Comparison of ENCODE assay signal across 20 cellular contexts in genomic region chr15:92023971-92024370, GRCh38.
"Had no signal": no experiment of that assay in that cellular context is flagged by ENCODE, and none has a peak within 500 bp of the region (broad histone marks: within the 10 kb centered on the region; RNA-seq: fewer than 3 reads in every experiment).

No MANE protein-coding gene starts in this region.

- H3K27ac ChIP-seq: KMS-11, RWPE1 had no signal

- H3K9me3 ChIP-seq: SK-N-SH had no signal

- H3K4me3 ChIP-seq: K562 had no signal

- H3K9ac ChIP-seq: KMS-11, SK-N-SH had no signal

- DNase-seq: Kasumi-1, MV-4-11, NCI-H1048, NCI-H1105, NCI-H1417 treated with DMSO at 0.1 percent for 48 hours, NCI-H146, NCI-H1930, NCI-H2081, NCI-H2107, NCI-H2227 treated with DMSO at 0.1 percent for 48 hours, NCI-H510A, NCI-H524 treated with DMSO at 0.1 percent for 48 hours, NCI-H69, NCI-H774, SHP77, SK-N-SH, SW 1271 had no signal
